In genomic region chr6:119065382-119065781, GRCh38 we compare ENCODE assay signal across 27 cellular contexts.
"Had no signal": no experiment of that assay in that cellular context is flagged by ENCODE, and none has a peak within 500 bp of the region (broad histone marks: within the 10 kb centered on the region; RNA-seq: fewer than 3 reads in every experiment).

No MANE protein-coding gene starts in this region.

- H3K4me1 Mint-ChIP-seq: activated CD4-positive, alpha-beta T cell treated with anti-CD3 and anti-CD28 coated beads, Interleukin-2, amount 10 ng/mL, durations not matched to agents 24 days and 14 days; activated naive CD4-positive, alpha-beta T cell treated with anti-CD3 and anti-CD28 coated beads, Interleukin-2, amount 10 ng/mL, durations not matched to agents 7 days and 5 days; activated naive CD8-positive, alpha-beta T cell treated with anti-CD3 and anti-CD28 coated beads, Interleukin-2, amount 10 ng/mL, durations not matched to agents 7 days and 5 days; central memory CD8-positive, alpha-beta T cell had no signal

- H3K9me3 Mint-ChIP-seq: activated CD4-positive, alpha-beta memory T cell treated with anti-CD3 and anti-CD28 coated beads, Interleukin-2, amount 10 ng/mL, durations not matched to agents 7 days and 5 days; activated CD4-positive, alpha-beta T cell treated with anti-CD3 and anti-CD28 coated beads, Interleukin-2, amount 10 ng/mL, durations not matched to agents 24 days and 14 days; activated naive CD4-positive, alpha-beta T cell treated with anti-CD3 and anti-CD28 coated beads, Interleukin-2, amount 10 ng/mL, durations not matched to agents 7 days and 5 days; activated naive CD4-positive, alpha-beta T cell treated with anti-CD3 and anti-CD28 coated beads, Interleukin-2, amount 50 U/mL, for 72 hours; activated naive CD8-positive, alpha-beta T cell treated with anti-CD3 and anti-CD28 coated beads, Interleukin-2, amount 10 ng/mL, durations not matched to agents 7 days and 5 days; activated T-cell treated with anti-CD3 and anti-CD28 coated beads, Interleukin-2, amount 50 U/mL, for 24 hours; activated T-cell treated with anti-CD3 and anti-CD28 coated beads, Interleukin-2, amount 50 U/mL, for 72 hours; central memory CD8-positive, alpha-beta T cell; dendritic cell treated with granulocyte-macrophage colony-stimulating factor and Interleukin-4, amounts not matched to agents 40 ng/mL and 50 ng/mL, for 4 days had no signal

- H3K9me3 ChIP-seq: esophagus muscularis mucosa, gastrocnemius medialis, heart left ventricle had no signal

- H3K4me1 ChIP-seq: foreskin keratinocyte, gastrocnemius medialis, heart left ventricle had no signal

- DNase-seq: activated CD4-positive, alpha-beta memory T cell treated with anti-CD3 and anti-CD28 coated beads, Interleukin-2, amount 10 ng/mL, durations not matched to agents 7 days and 5 days; activated CD4-positive, alpha-beta T cell treated with anti-CD3 and anti-CD28 coated beads for 36 hours; activated CD4-positive, alpha-beta T cell treated with anti-CD3 and anti-CD28 coated beads, Interleukin-2, amount 10 ng/mL, durations not matched to agents 24 days and 14 days; activated CD4-positive, CD25-positive, alpha-beta regulatory T cell; activated CD4-positive, CD25-positive, alpha-beta regulatory T cell treated with anti-CD3 and anti-CD28 coated beads, Interleukin-2, amount 50 U/mL, for 72 hours; activated CD8-positive, alpha-beta memory T cell treated with anti-CD3 and anti-CD28 coated beads, Interleukin-2, amount 50 U/mL, for 48 hours; activated gamma-delta T cell; activated naive CD4-positive, alpha-beta T cell; activated naive CD4-positive, alpha-beta T cell treated with anti-CD3 and anti-CD28 coated beads, Interleukin-2, amount 10 ng/mL, durations not matched to agents 7 days and 5 days; activated naive CD8-positive, alpha-beta T cell treated with anti-CD3 and anti-CD28 coated beads, Interleukin-2, amount 10 ng/mL, durations not matched to agents 7 days and 5 days; activated T-cell treated with anti-CD3 and anti-CD28 coated beads for 4 hours; activated T-cell treated with anti-CD3 and anti-CD28 coated beads, Interleukin-2, amount 50 U/mL, for 24 hours; activated T-cell treated with anti-CD3 and anti-CD28 coated beads, Interleukin-2, amount 50 U/mL, for 72 hours; brain microvascular endothelial cell; dorsolateral prefrontal cortex; effector memory CD4-positive, alpha-beta T cell; erythroblast; foreskin keratinocyte; gastrocnemius medialis; glutamatergic neuron; heart left ventricle; T-helper 2 cell had no signal

- H3K4me3 Mint-ChIP-seq: activated CD4-positive, alpha-beta memory T cell treated with anti-CD3 and anti-CD28 coated beads, Interleukin-2, amount 10 ng/mL, durations not matched to agents 7 days and 5 days; activated CD4-positive, alpha-beta T cell treated with anti-CD3 and anti-CD28 coated beads for 36 hours; activated CD4-positive, alpha-beta T cell treated with anti-CD3 and anti-CD28 coated beads, Interleukin-2, amount 10 ng/mL, durations not matched to agents 24 days and 14 days; activated naive CD4-positive, alpha-beta T cell treated with anti-CD3 and anti-CD28 coated beads, Interleukin-2, amount 10 ng/mL, durations not matched to agents 7 days and 5 days; activated naive CD8-positive, alpha-beta T cell treated with anti-CD3 and anti-CD28 coated beads, Interleukin-2, amount 10 ng/mL, durations not matched to agents 7 days and 5 days; activated T-cell treated with anti-CD3 and anti-CD28 coated beads, Interleukin-2, amount 50 U/mL, for 24 hours; activated T-cell treated with anti-CD3 and anti-CD28 coated beads, Interleukin-2, amount 50 U/mL, for 72 hours; central memory CD8-positive, alpha-beta T cell; dendritic cell treated with granulocyte-macrophage colony-stimulating factor and Interleukin-4, amounts not matched to agents 40 ng/mL and 50 ng/mL, for 4 days had no signal

- ATAC-seq: activated CD4-positive, alpha-beta T cell treated with anti-CD3 and anti-CD28 coated beads for 36 hours; activated naive CD4-positive, alpha-beta T cell treated with anti-CD3 and anti-CD28 coated beads, Interleukin-2, amount 50 U/mL, for 72 hours; activated T-cell treated with anti-CD3 and anti-CD28 coated beads, Interleukin-2, amount 50 U/mL, for 72 hours; foreskin keratinocyte; heart left ventricle had no signal

- H3K27me3 ChIP-seq: brain microvascular endothelial cell, dorsolateral prefrontal cortex, esophagus muscularis mucosa, gastrocnemius medialis, heart left ventricle had no signal

- H3K27ac Mint-ChIP-seq: activated CD4-positive, alpha-beta memory T cell treated with anti-CD3 and anti-CD28 coated beads, Interleukin-2, amount 10 ng/mL, durations not matched to agents 7 days and 5 days; activated CD4-positive, alpha-beta T cell treated with anti-CD3 and anti-CD28 coated beads for 36 hours; activated CD4-positive, alpha-beta T cell treated with anti-CD3 and anti-CD28 coated beads, Interleukin-2, amount 10 ng/mL, durations not matched to agents 24 days and 14 days; activated naive CD4-positive, alpha-beta T cell treated with anti-CD3 and anti-CD28 coated beads, Interleukin-2, amount 10 ng/mL, durations not matched to agents 7 days and 5 days; activated naive CD4-positive, alpha-beta T cell treated with anti-CD3 and anti-CD28 coated beads, Interleukin-2, amount 50 U/mL, for 72 hours; activated naive CD8-positive, alpha-beta T cell treated with anti-CD3 and anti-CD28 coated beads, Interleukin-2, amount 10 ng/mL, durations not matched to agents 7 days and 5 days; activated T-cell treated with anti-CD3 and anti-CD28 coated beads, Interleukin-2, amount 50 U/mL, for 24 hours; activated T-cell treated with anti-CD3 and anti-CD28 coated beads, Interleukin-2, amount 50 U/mL, for 72 hours; dendritic cell treated with granulocyte-macrophage colony-stimulating factor and Interleukin-4, amounts not matched to agents 40 ng/mL and 50 ng/mL, for 4 days had no signal

- H3K4me3 ChIP-seq: coronary artery, dorsolateral prefrontal cortex, esophagus muscularis mucosa, gastrocnemius medialis, heart left ventricle had no signal

- H3K36me3 ChIP-seq: brain microvascular endothelial cell, esophagus muscularis mucosa, gastrocnemius medialis, heart left ventricle had no signal

- H3K27ac ChIP-seq: brain microvascular endothelial cell, coronary artery, dorsolateral prefrontal cortex, esophagus muscularis mucosa, foreskin keratinocyte, gastrocnemius medialis, heart left ventricle had no signal

- H3K36me3 Mint-ChIP-seq: activated naive CD4-positive, alpha-beta T cell treated with anti-CD3 and anti-CD28 coated beads, Interleukin-2, amount 10 ng/mL, durations not matched to agents 7 days and 5 days; activated naive CD4-positive, alpha-beta T cell treated with anti-CD3 and anti-CD28 coated beads, Interleukin-2, amount 50 U/mL, for 72 hours; activated naive CD8-positive, alpha-beta T cell treated with anti-CD3 and anti-CD28 coated beads, Interleukin-2, amount 10 ng/mL, durations not matched to agents 7 days and 5 days had no signal

- H3K27me3 Mint-ChIP-seq: activated CD4-positive, alpha-beta memory T cell treated with anti-CD3 and anti-CD28 coated beads, Interleukin-2, amount 10 ng/mL, durations not matched to agents 7 days and 5 days; activated CD4-positive, alpha-beta T cell treated with anti-CD3 and anti-CD28 coated beads for 36 hours; activated CD4-positive, alpha-beta T cell treated with anti-CD3 and anti-CD28 coated beads, Interleukin-2, amount 10 ng/mL, durations not matched to agents 24 days and 14 days; activated naive CD4-positive, alpha-beta T cell treated with anti-CD3 and anti-CD28 coated beads, Interleukin-2, amount 10 ng/mL, durations not matched to agents 7 days and 5 days; activated naive CD8-positive, alpha-beta T cell treated with anti-CD3 and anti-CD28 coated beads, Interleukin-2, amount 10 ng/mL, durations not matched to agents 7 days and 5 days; activated T-cell treated with anti-CD3 and anti-CD28 coated beads, Interleukin-2, amount 50 U/mL, for 24 hours; central memory CD8-positive, alpha-beta T cell; dendritic cell treated with granulocyte-macrophage colony-stimulating factor and Interleukin-4, amounts not matched to agents 40 ng/mL and 50 ng/mL, for 4 days had no signal
